ENCODE assay signal across 11 cellular contexts in the genomic region with DNA sequence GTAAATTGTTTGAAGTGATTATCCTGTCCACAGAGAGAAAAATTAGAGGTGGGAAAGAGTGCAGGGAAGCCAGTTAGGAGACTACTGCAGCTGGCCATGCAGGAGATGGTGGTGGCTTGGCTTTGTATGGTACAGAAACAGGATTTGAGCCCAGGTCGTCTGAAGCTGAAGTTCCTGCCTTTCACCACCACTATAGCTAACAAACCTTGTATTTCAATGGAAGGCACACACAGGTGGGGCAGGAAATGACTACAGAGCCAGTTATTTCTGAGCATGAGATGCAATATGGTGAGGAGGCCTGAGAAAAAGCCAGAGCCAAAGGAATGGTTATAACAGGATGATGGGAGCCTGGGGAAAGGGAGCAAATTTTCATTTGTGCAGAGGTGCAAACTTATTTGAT.
DNase-seq lines count a peak whose midpoint lies in the region; ATAC-seq lines count a peak whose summit lies in the region.
"Had no signal": no experiment of that assay in that cellular context is flagged by ENCODE, and none has a peak within 500 bp of the region (broad histone marks: within the 10 kb centered on the region; RNA-seq: fewer than 3 reads in every experiment).

No MANE protein-coding gene starts in this region.

- CTCF ChIA-PET in T-cell (lab: Charles Lee), result interaction anchor here (0.5 to 2.1 kb wide), 18 partner anchors 11 to 505 kb away, joined by 3 to 11 read pairs (median 3); no protein-coding TSS in a partner anchor

- DNase-seq in NCI-H748 (lab: John Stamatoyannopoulos, UW; ENCODE audit: unreplicated experiment), result peak; percentile 33
- no peak for DNase-seq in NCI-H748 treated with DMSO at 0.1 percent for 48 hours (lab: John Stamatoyannopoulos, UW)
- peak in 27 of 34 experiments; percentile 4 to 52 (median 25) for DNase-seq in T-cell
- peak; percentile 5 for DNase-seq in glomerular visceral epithelial cell (ENCODE audit: extremely low spot score)
- DNase-seq: immature natural killer cell, NCI-H510A treated with DMSO at 0.1 percent for 48 hours, nephron progenitor cell had no signal

- peak overlapping the region; percentile 90 to 93 for H3K27ac Mint-ChIP-seq in T-cell
- H3K27ac Mint-ChIP-seq: immature natural killer cell, nephron progenitor cell had no signal

- no peaks in the 10 kb centered on the region for H3K36me3 Mint-ChIP-seq in T-cell

- H3K4me1 Mint-ChIP-seq in T-cell, result peaks cover 77 to 81% (median 78%) of the 10 kb centered on the region in 3 donors
- H3K4me1 Mint-ChIP-seq: nephron progenitor cell had no signal

- H3K27me3 Mint-ChIP-seq in T-cell, result no peaks in the 10 kb centered on the region

- POLR2A ChIA-PET in T-cell (lab: Charles Lee), result interaction anchor here (1.0 to 2.4 kb wide), 7 partner anchors 9 to 100 kb away, joined by 3 to 11 read pairs (median 4); no protein-coding TSS in a partner anchor

- ATAC-seq in GM19468 (IDR thresholded peaks at IDR 0.05; ENCODE audit: extremely low read depth, unreplicated experiment) (peak; percentile 31), T-cell (replicated peaks in 1 of 4) (peak; percentile 88 to 96 (median 94)), GM18858 (IDR thresholded peaks at IDR 0.05; ENCODE audit: unreplicated experiment) (no peak), HG03280 (IDR thresholded peaks at IDR 0.05; ENCODE audit: unreplicated experiment) (no peak), HG03039 (IDR thresholded peaks at IDR 0.05; ENCODE audit: unreplicated experiment) (no peak)

- peak overlapping the region in 2 of 3 donors; percentile 37 to 48 for H3K4me3 Mint-ChIP-seq in T-cell
- H3K4me3 Mint-ChIP-seq: immature natural killer cell, nephron progenitor cell had no signal

- peaks cover 0 to 9% (median 0%) of the 10 kb centered on the region in 3 donors for H3K9me3 Mint-ChIP-seq in T-cell
- H3K9me3 Mint-ChIP-seq: immature natural killer cell, nephron progenitor cell had no signal

Comparison
In these comparisons a context has a peak if more than half of its experiments do, and no peak if none do; other contexts are left out.
1. ATAC-seq: peak in GM19468 (single experiment) and T-cell (4 of 4); none in GM18858 (single experiment), HG03280 (single experiment) and HG03039 (single experiment).